20 cellular contexts compared by ENCODE assay signal in the genomic region with DNA sequence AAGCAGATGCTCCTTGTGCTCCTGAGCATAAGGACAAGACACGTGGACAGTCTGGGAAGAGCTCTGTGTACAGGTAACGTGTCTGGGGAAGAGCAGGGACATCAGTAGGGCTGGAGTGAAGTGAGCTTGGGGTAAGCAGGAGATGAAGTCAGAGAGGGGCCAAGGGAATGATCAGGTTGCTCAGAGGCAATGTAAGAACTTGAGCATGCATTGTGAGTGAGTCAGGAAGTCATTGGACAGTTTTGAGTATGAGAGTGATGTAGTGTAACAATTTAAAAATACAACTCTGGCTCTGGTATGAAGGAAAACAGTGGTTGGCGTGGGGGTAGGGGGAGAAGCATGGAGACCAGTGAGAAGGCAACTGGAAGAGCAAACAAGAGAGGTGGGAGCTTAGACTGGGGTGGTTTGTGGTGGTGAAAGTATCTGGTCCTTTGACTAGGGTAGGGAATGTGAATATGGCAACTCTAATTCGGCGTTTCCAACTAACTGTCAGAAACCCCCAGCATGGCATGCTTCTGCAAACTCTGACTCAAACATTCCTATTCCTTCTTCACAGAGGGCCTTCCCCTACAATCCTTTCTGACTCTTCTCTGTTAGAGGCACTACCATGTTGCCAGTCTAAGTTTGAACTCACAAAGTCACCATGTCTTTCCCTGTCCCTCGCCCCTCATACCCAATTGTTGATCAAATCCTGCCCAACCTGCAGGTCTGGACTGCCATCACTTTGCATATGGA.
DNase-seq lines count a peak whose midpoint lies in the region; ATAC-seq lines count a peak whose summit lies in the region.
"Had no signal": no experiment of that assay in that cellular context is flagged by ENCODE, and none has a peak within 500 bp of the region (broad histone marks: within the 10 kb centered on the region; RNA-seq: fewer than 3 reads in every experiment).

No MANE protein-coding gene starts in this region.

- peaks cover 7% of the 10 kb centered on the region for H3K27me3 Mint-ChIP-seq in stimulated activated naive CD8-positive, alpha-beta T cell treated with anti-CD3 and anti-CD28 coated beads, Interleukin-15, amount 100 ng/mL, for 72 hours

- peaks cover 9 to 16% of the 10 kb centered on the region in 2 donors for H3K9me3 Mint-ChIP-seq in stimulated activated naive CD8-positive, alpha-beta T cell treated with anti-CD3 and anti-CD28 coated beads, Interleukin-15, amount 100 ng/mL, for 72 hours

- DNase-seq in stimulated activated naive CD8-positive, alpha-beta T cell treated with anti-CD3 and anti-CD28 coated beads, Interleukin-15, Interleukin-2, amounts not matched to agents 100 U/mL and 50 U/mL, for 24 hours: no peak
- DNase-seq in stimulated activated naive CD8-positive, alpha-beta T cell treated with anti-CD3 and anti-CD28 coated beads, Interleukin-15, amount 100 ng/mL, for 72 hours: no peak
- peak; percentile 20 for DNase-seq in amniotic epithelial cell (ENCODE audit: low read depth)
- peak; percentile 39 for DNase-seq in kidney tubule cell (ENCODE audit: low spot score)
- no peak for DNase-seq in stimulated activated naive CD4-positive, alpha-beta T cell (lab: John Stamatoyannopoulos, UW)
- no peak for DNase-seq in NCI-H187 (lab: John Stamatoyannopoulos, UW)
- DNase-seq: activated B cell treated with CpG ODN at 0.5 μM for 24 hours; activated CD4-positive, alpha-beta T cell treated with anti-CD3 and anti-CD28 coated beads, Interleukin-2, amount 50 U/mL, for 4 hours; KBM-7; kidney glomerular epithelial cell; NCI-H1436; NCI-H2107; NCI-H510A; SHP77 treated with DMSO at 0.1 percent for 48 hours; sigmoid colon; stimulated activated CD8-positive, alpha-beta memory T cell treated with anti-CD3 and anti-CD28 coated beads, Interleukin-4, amount 100 ng/mL, for 48 hours; uterus had no signal

- no peaks in the 10 kb centered on the region for H3K4me1 Mint-ChIP-seq in stimulated activated naive CD8-positive, alpha-beta T cell treated with anti-CD3 and anti-CD28 coated beads, Interleukin-15, amount 100 ng/mL, for 72 hours
- H3K4me1 Mint-ChIP-seq: activated B cell treated with CpG ODN at 0.5 μM for 24 hours, CD14-positive monocyte, GM23338 had no signal

- no peak overlapping the region for H3K4me3 Mint-ChIP-seq in stimulated activated naive CD8-positive, alpha-beta T cell treated with anti-CD3 and anti-CD28 coated beads, Interleukin-15, amount 100 ng/mL, for 72 hours
- H3K4me3 Mint-ChIP-seq: activated B cell treated with CpG ODN at 0.5 μM for 24 hours, CD14-positive monocyte, GM23338 had no signal

- peak; percentile 82 for ATAC-seq in stimulated activated naive CD8-positive, alpha-beta T cell treated with anti-CD3 and anti-CD28 coated beads, Interleukin-15, Interleukin-2, amounts not matched to agents 100 U/mL and 50 U/mL, for 24 hours
- ATAC-seq in stimulated activated naive CD8-positive, alpha-beta T cell treated with anti-CD3 and anti-CD28 coated beads, Interleukin-15, amount 100 ng/mL, for 72 hours: no peak
- ATAC-seq in GM21717 (IDR thresholded peaks at IDR 0.05; ENCODE audit: unreplicated experiment): no peak
- ATAC-seq: GM23338 had no signal

- no peak overlapping the region for H3K27ac Mint-ChIP-seq in stimulated activated naive CD8-positive, alpha-beta T cell treated with anti-CD3 and anti-CD28 coated beads, Interleukin-15, amount 100 ng/mL, for 72 hours
- H3K27ac Mint-ChIP-seq: activated B cell treated with CpG ODN at 0.5 μM for 24 hours, CD14-positive monocyte, GM23338 had no signal

Comparison
In these comparisons a context has a peak if more than half of its experiments do, and no peak if none do; other contexts are left out.
1. DNase-seq: peak in amniotic epithelial cell (single experiment) and kidney tubule cell (single experiment); none in stimulated activated naive CD8-positive, alpha-beta T cell treated with anti-CD3 and anti-CD28 coated beads, Interleukin-15, Interleukin-2, amounts not matched to agents 100 U/mL and 50 U/mL, for 24 hours (single experiment), stimulated activated naive CD8-positive, alpha-beta T cell treated with anti-CD3 and anti-CD28 coated beads, Interleukin-15, amount 100 ng/mL, for 72 hours (0 of 2), stimulated activated naive CD4-positive, alpha-beta T cell (0 of 6) and NCI-H187 (0 of 2).